ENCODE assay signal across 21 cellular contexts in genomic region chr2:239601201-239601851, GRCh38.
A peak's percentile ranks its signal among the peaks of the same experiment; 100 is the strongest.
DNase-seq lines count a peak whose midpoint lies in the region; ATAC-seq lines count a peak whose summit lies in the region.
"Had no signal": no experiment of that assay in that cellular context is flagged by ENCODE, and none has a peak within 500 bp of the region (broad histone marks: within the 10 kb centered on the region; RNA-seq: fewer than 3 reads in every experiment).

No MANE protein-coding gene starts in this region.

- H3K27me3 Mint-ChIP-seq in activated T-cell treated with anti-CD3 and anti-CD28 coated beads, Interleukin-2, amount 50 U/mL, for 4 hours (ENCODE audit: low read depth): no peaks in the 10 kb centered on the region
- H3K27me3 Mint-ChIP-seq in T-helper 17 cell: no peaks in the 10 kb centered on the region

- H3K9me3 Mint-ChIP-seq in activated T-cell treated with anti-CD3 and anti-CD28 coated beads, Interleukin-2, amount 50 U/mL, for 4 hours: no peaks in the 10 kb centered on the region
- no peaks in the 10 kb centered on the region for H3K9me3 Mint-ChIP-seq in stimulated activated effector memory CD8-positive, alpha-beta T cell treated with anti-CD3 and anti-CD28 coated beads, Interleukin-12 subunit alpha, Interleukin-12 subunit beta, amount 100 ng/mL, for 72 hours
- no peaks in the 10 kb centered on the region for H3K9me3 Mint-ChIP-seq in activated naive CD4-positive, alpha-beta T cell treated with anti-CD3 and anti-CD28 coated beads, Interleukin-2, amount 50 U/mL, for 72 hours
- H3K9me3 Mint-ChIP-seq: activated T-helper 2 cell treated with anti-CD3 and anti-CD28 coated beads, Interferon-gamma antibody, Interleukin-2, Interleukin-4, amounts not matched to agents 10 μg/mL and 5 μg/mL and 100 μg/mL, durations not matched to agents 14 hours and 24 hours and 36 hours; CD8-positive, alpha-beta T cell had no signal

- H3K36me3 Mint-ChIP-seq in activated T-cell treated with anti-CD3 and anti-CD28 coated beads, Interleukin-2, amount 50 U/mL, for 4 hours (ENCODE audit: insufficient read depth): no peaks in the 10 kb centered on the region
- H3K36me3 Mint-ChIP-seq in T-helper 17 cell (ENCODE audit: low read depth): no peaks in the 10 kb centered on the region
- no peaks in the 10 kb centered on the region for H3K36me3 Mint-ChIP-seq in stimulated activated effector memory CD8-positive, alpha-beta T cell treated with anti-CD3 and anti-CD28 coated beads, Interleukin-12 subunit alpha, Interleukin-12 subunit beta, amount 100 ng/mL, for 72 hours
- H3K36me3 Mint-ChIP-seq in activated naive CD4-positive, alpha-beta T cell treated with anti-CD3 and anti-CD28 coated beads, Interleukin-2, amount 50 U/mL, for 72 hours: no peaks in the 10 kb centered on the region
- H3K36me3 Mint-ChIP-seq: CD8-positive, alpha-beta T cell had no signal

- H3K4me1 Mint-ChIP-seq in activated T-cell treated with anti-CD3 and anti-CD28 coated beads, Interleukin-2, amount 50 U/mL, for 4 hours (ENCODE audit: low read depth): peaks cover 20% of the 10 kb centered on the region
- H3K4me1 Mint-ChIP-seq in T-helper 17 cell: peaks cover 29% of the 10 kb centered on the region
- peaks cover 45% of the 10 kb centered on the region for H3K4me1 Mint-ChIP-seq in stimulated activated effector memory CD8-positive, alpha-beta T cell treated with anti-CD3 and anti-CD28 coated beads, Interleukin-12 subunit alpha, Interleukin-12 subunit beta, amount 100 ng/mL, for 72 hours

- peak overlapping the region; percentile 89 for H3K27ac Mint-ChIP-seq in T-helper 17 cell
- H3K27ac Mint-ChIP-seq in stimulated activated effector memory CD8-positive, alpha-beta T cell treated with anti-CD3 and anti-CD28 coated beads, Interleukin-12 subunit alpha, Interleukin-12 subunit beta, amount 100 ng/mL, for 72 hours: peak overlapping the region; percentile 60
- H3K27ac Mint-ChIP-seq in activated naive CD4-positive, alpha-beta T cell treated with anti-CD3 and anti-CD28 coated beads, Interleukin-2, amount 50 U/mL, for 72 hours: no peak overlapping the region
- H3K27ac Mint-ChIP-seq: activated T-helper 2 cell treated with anti-CD3 and anti-CD28 coated beads, Interferon-gamma antibody, Interleukin-2, Interleukin-4, amounts not matched to agents 10 μg/mL and 5 μg/mL and 100 μg/mL, durations not matched to agents 14 hours and 24 hours and 36 hours; nephron had no signal

- ATAC-seq in activated T-cell treated with anti-CD3 and anti-CD28 coated beads, Interleukin-2, amount 50 U/mL, for 4 hours: no peak
- ATAC-seq in T-helper 17 cell: no peak
- ATAC-seq in stimulated activated effector memory CD8-positive, alpha-beta T cell treated with anti-CD3 and anti-CD28 coated beads, Interleukin-12 subunit alpha, Interleukin-12 subunit beta, amount 100 ng/mL, for 72 hours: no peak
- no peak for ATAC-seq in GM21576 (IDR thresholded peaks at IDR 0.05; ENCODE audit: unreplicated experiment)
- no peak for ATAC-seq in HG03432 (IDR thresholded peaks at IDR 0.05; ENCODE audit: unreplicated experiment)
- no peak for ATAC-seq in activated naive CD4-positive, alpha-beta T cell treated with anti-CD3 and anti-CD28 coated beads, Interleukin-2, amount 50 U/mL, for 72 hours
- ATAC-seq: heart left ventricle had no signal

- no peaks in the 10 kb centered on the region for H3K9me3 ChIP-seq in T-helper 17 cell (ENCODE audit: control insufficient read depth, low read length, poor library complexity, severe bottlenecking)
- H3K9me3 ChIP-seq: transverse colon had no signal

- no peak overlapping the region for H3K4me3 Mint-ChIP-seq in activated T-cell treated with anti-CD3 and anti-CD28 coated beads, Interleukin-2, amount 50 U/mL, for 4 hours
- peak overlapping the region; percentile 36 for H3K4me3 Mint-ChIP-seq in T-helper 17 cell
- H3K4me3 Mint-ChIP-seq in stimulated activated effector memory CD8-positive, alpha-beta T cell treated with anti-CD3 and anti-CD28 coated beads, Interleukin-12 subunit alpha, Interleukin-12 subunit beta, amount 100 ng/mL, for 72 hours: no peak overlapping the region
- H3K4me3 Mint-ChIP-seq: CD8-positive, alpha-beta T cell; nephron had no signal

- DNase-seq in activated T-cell treated with anti-CD3 and anti-CD28 coated beads, Interleukin-2, amount 50 U/mL, for 48 hours: peak; percentile 7 to 14
- DNase-seq in activated T-cell treated with anti-CD3 and anti-CD28 coated beads, Interleukin-2, amount 50 U/mL, for 4 hours: no peak
- DNase-seq in T-helper 17 cell: peak in 1 of 3 donors; percentile 3
- DNase-seq in islet precursor cell: peak; percentile 35
- DNase-seq in stimulated activated effector memory CD8-positive, alpha-beta T cell treated with anti-CD3 and anti-CD28 coated beads, Interleukin-12 subunit alpha, Interleukin-12 subunit beta, amount 100 ng/mL, for 72 hours (ENCODE audit: low spot score in 2 of 2): no peak
- no peak for DNase-seq in activated naive CD4-positive, alpha-beta T cell treated with anti-CD3 and anti-CD28 coated beads, Interleukin-2, amount 50 U/mL, for 72 hours (ENCODE audit: low spot score in 2 of 2)
- DNase-seq: activated CD4-positive, alpha-beta T cell treated with anti-CD3 and anti-CD28 coated beads, Interleukin-2, amount 50 U/mL, for 1 hour; amygdala; cerebellar nuclear complex; DMS79; NCI-H1694; PC-9; stimulated activated naive CD4-positive, alpha-beta T cell treated with Interleukin-2 at 50 U/mL for 16 hours; T-helper 9 cell; transverse colon had no signal

Comparison
In these comparisons a context has a peak if more than half of its experiments do, and no peak if none do; other contexts are left out.
1. DNase-seq: peak in activated T-cell treated with anti-CD3 and anti-CD28 coated beads, Interleukin-2, amount 50 U/mL, for 48 hours (2 of 2) and islet precursor cell (single experiment); none in activated T-cell treated with anti-CD3 and anti-CD28 coated beads, Interleukin-2, amount 50 U/mL, for 4 hours (single experiment), stimulated activated effector memory CD8-positive, alpha-beta T cell treated with anti-CD3 and anti-CD28 coated beads, Interleukin-12 subunit alpha, Interleukin-12 subunit beta, amount 100 ng/mL, for 72 hours (0 of 2) and activated naive CD4-positive, alpha-beta T cell treated with anti-CD3 and anti-CD28 coated beads, Interleukin-2, amount 50 U/mL, for 72 hours (0 of 2).
2. H3K27ac Mint-ChIP-seq: peak in T-helper 17 cell (single experiment) and stimulated activated effector memory CD8-positive, alpha-beta T cell treated with anti-CD3 and anti-CD28 coated beads, Interleukin-12 subunit alpha, Interleukin-12 subunit beta, amount 100 ng/mL, for 72 hours (single experiment); none in activated naive CD4-positive, alpha-beta T cell treated with anti-CD3 and anti-CD28 coated beads, Interleukin-2, amount 50 U/mL, for 72 hours (0 of 2).